ENCODE assay signal across 35 cellular contexts in genomic region chr17:78232774-78233173, GRCh38. TPM values are rescaled to one million over a fixed set of nuclear protein-coding genes. Genes with fewer than 3 reads are reported as not detected.
DNase-seq lines count a peak whose midpoint lies in the region; ATAC-seq, FAIRE-seq and TF ChIP-seq lines count a peak whose summit lies in the region.
"Had no signal": no experiment of that assay in that cellular context is flagged by ENCODE, and none has a peak within 500 bp of the region (broad histone marks: within the 10 kb centered on the region; RNA-seq: fewer than 3 reads in every experiment).

No MANE protein-coding gene starts in this region.

- CTCF ChIA-PET in activated CD8-positive, alpha-beta T cell treated with anti-CD3 and anti-CD28 coated beads for 36 hours (lab: Charles Lee): no interaction called here
- CTCF ChIA-PET in activated CD8-positive, alpha-beta T cell treated with anti-CD3 and anti-CD28 coated beads, Interleukin-2, amount 10 ng/mL, durations not matched to agents 7 days and 5 days (lab: Charles Lee): no interaction called here
- CTCF ChIA-PET in H1 (lab: Charles Lee; ENCODE audit: partially characterized antibody): interaction anchor here (4.6 kb wide), 1 partner anchor 18 kb away, joined by 24 read pairs; no protein-coding TSS in a partner anchor

- H3K27ac Mint-ChIP-seq in activated CD8-positive, alpha-beta T cell treated with anti-CD3 and anti-CD28 coated beads for 36 hours: no peak overlapping the region
- H3K27ac Mint-ChIP-seq in activated CD8-positive, alpha-beta T cell treated with anti-CD3 and anti-CD28 coated beads, Interleukin-2, amount 10 ng/mL, durations not matched to agents 7 days and 5 days: no peak overlapping the region
- H3K27ac Mint-ChIP-seq: activated naive CD4-positive, alpha-beta T cell treated with anti-CD3 and anti-CD28 coated beads, Interleukin-2, amount 10 ng/mL, durations not matched to agents 7 days and 5 days had no signal

- H3K27ac ChIP-seq in HUES64 (ENCODE audit: low read depth, low read length): no peak overlapping the region
- no peak overlapping the region for H3K27ac ChIP-seq in H1 (ENCODE audit: low read depth, low read length)
- peak overlapping the region; percentile 99 for H3K27ac ChIP-seq in substantia nigra (ENCODE audit: low read depth, low read length, poor library complexity, severe bottlenecking)
- no peak overlapping the region for H3K27ac ChIP-seq in suprapubic skin
- H3K27ac ChIP-seq in gastroesophageal sphincter: no peak overlapping the region
- H3K27ac ChIP-seq: esophagus muscularis mucosa, HL-60, Peyer's patch, stomach had no signal

- FAIRE-seq in H1 (lab: Jason Lieb, UNC): no peak
- FAIRE-seq: astrocyte, frontal cortex, G401.6 had no signal

- 81% methylated on average over 4 of the region's 4 CpGs for WGBS in HUES64
- WGBS in H1 (ENCODE audit: extremely low coverage in 1 of 2, insufficient coverage in 1 of 2, insufficient read length in 1 of 2, insufficient replicate concordance in 2 of 2, low coverage in 1 of 2, low lambda C conversion rate in 2 of 2, missing lambda C conversion rate in 1 of 2), 2 experiments: 89% methylated on average over 2 of the region's 4 CpGs; no CpG with 5 or more reads in 1 of the 2 experiments
- WGBS in suprapubic skin: 60% methylated on average over 2 of the region's 4 CpGs
- 90% methylated on average over 2 of the region's 4 CpGs; no CpG with 5 or more reads in 1 of the 2 donors for WGBS in gastroesophageal sphincter (ENCODE audit: low coverage in 1 of 2), 2 donors

- H3K79me1 ChIP-seq in H1 (ENCODE audit: low read depth, low read length): no peaks in the 10 kb centered on the region

- H2AK5ac ChIP-seq in H1 (ENCODE audit: low read depth, low read length): no peak overlapping the region; the same call in 1 of the 2 replicates

- no peak overlapping the region for H3K4me3 Mint-ChIP-seq in activated CD8-positive, alpha-beta T cell treated with anti-CD3 and anti-CD28 coated beads for 36 hours
- no peak overlapping the region for H3K4me3 Mint-ChIP-seq in activated CD8-positive, alpha-beta T cell treated with anti-CD3 and anti-CD28 coated beads, Interleukin-2, amount 10 ng/mL, durations not matched to agents 7 days and 5 days
- H3K4me3 Mint-ChIP-seq: activated naive CD4-positive, alpha-beta T cell treated with anti-CD3 and anti-CD28 coated beads, Interleukin-2, amount 10 ng/mL, durations not matched to agents 7 days and 5 days had no signal

- H3K4me3 ChIP-seq in HUES64 (ENCODE audit: low read length) (peak overlapping the region; percentile 61), H1 (ENCODE audit: extremely low read depth in 1 of 4, insufficient read depth in 2 of 4, low read depth in 3 of 4, low read length in 4 of 4) (0 out of 8 replicates have a peak overlapping the region, but pooled peaks of 1 of the 4 experiments have one; percentile 68), suprapubic skin (no peak overlapping the region), gastroesophageal sphincter (no peak overlapping the region)
- H3K4me3 ChIP-seq: esophagus muscularis mucosa, Peyer's patch had no signal

- no peak overlapping the region for H3K56ac ChIP-seq in H1 (replicated peaks; ENCODE audit: insufficient read length, low read depth, low read length)

- ATAC-seq in activated CD8-positive, alpha-beta T cell treated with anti-CD3 and anti-CD28 coated beads for 36 hours: peak; percentile 47
- no peak for ATAC-seq in activated CD8-positive, alpha-beta T cell treated with anti-CD3 and anti-CD28 coated beads, Interleukin-2, amount 10 ng/mL, durations not matched to agents 7 days and 5 days
- no peak for ATAC-seq in HG02884 (IDR thresholded peaks at IDR 0.05; ENCODE audit: unreplicated experiment)
- no peak for ATAC-seq in gastroesophageal sphincter
- ATAC-seq: activated CD4-positive, CD25-positive, alpha-beta regulatory T cell treated with anti-CD3 and anti-CD28 coated beads, Interleukin-2, amount 50 U/mL, for 24 hours; sciatic nerve had no signal

- H3K4ac ChIP-seq in H1 (replicated peaks; ENCODE audit: insufficient read length, low read depth, low read length): peak overlapping the region; percentile 57

- H3K27me3 ChIP-seq in HUES64 (ENCODE audit: insufficient read depth, low read length) (peaks cover 34% of the 10 kb centered on the region), H1 (replicated peaks in 1 of 4; ENCODE audit: control insufficient read depth in 3 of 4, extremely low read depth in 1 of 4, insufficient read depth in 3 of 4, low read length in 3 of 4) (peaks cover 0 to 27% (median 22%) of the 10 kb centered on the region in 4 experiments; a peak in 6 of 7 replicates), suprapubic skin (peaks cover 45% of the 10 kb centered on the region), gastroesophageal sphincter (peaks cover 50% of the 10 kb centered on the region)

- no peak overlapping the region for H2BK5ac ChIP-seq in H1 (ENCODE audit: low read depth, low read length)

- no peak for DNase-seq in activated CD8-positive, alpha-beta T cell treated with anti-CD3 and anti-CD28 coated beads for 36 hours
- no peak for DNase-seq in activated CD8-positive, alpha-beta T cell treated with anti-CD3 and anti-CD28 coated beads, Interleukin-2, amount 10 ng/mL, durations not matched to agents 7 days and 5 days
- no peak for DNase-seq in H1 (ENCODE audit: low read depth in 1 of 2, low spot score in 2 of 2)
- no peak for DNase-seq in substantia nigra (lab: John Stamatoyannopoulos, UW)
- DNase-seq in suprapubic skin (ENCODE audit: low spot score in 2 of 2): no peak
- DNase-seq: 8988T; activated CD8-positive, alpha-beta memory T cell treated with anti-CD3 and anti-CD28 coated beads for 24 hours; activated naive CD4-positive, alpha-beta T cell treated with anti-CD3 and anti-CD28 coated beads, Interleukin-2, amount 10 ng/mL, durations not matched to agents 7 days and 5 days; activated T-cell treated with anti-CD3 and anti-CD28 coated beads, Interleukin-2, amount 50 U/mL, for 1 hour; DMS53; effector memory CD4-positive, alpha-beta T cell; GOT3; hippocampal formation; NCI-H1092 treated with DMSO at 0.1 percent for 48 hours; NCI-H2029; NCI-H2227 treated with DMSO at 0.1 percent for 48 hours; NCI-H69; Peyer's patch; SIG-M5; stomach had no signal

- H3K4me1 ChIP-seq in HUES64 (ENCODE audit: insufficient read depth, low read length) (no peaks in the 10 kb centered on the region), H1 (replicated peaks in 1 of 4; ENCODE audit: control insufficient read depth in 3 of 4, insufficient read depth in 4 of 4, low read length in 3 of 4) (peaks cover 0 to 8% (median 5%) of the 10 kb centered on the region in 4 experiments; a peak in 5 of 7 replicates), suprapubic skin (peaks cover 11% of the 10 kb centered on the region), gastroesophageal sphincter (peaks cover 0 to 12% (median 0%) of the 10 kb centered on the region in 3 donors)

- H3K27me3 Mint-ChIP-seq in activated CD8-positive, alpha-beta T cell treated with anti-CD3 and anti-CD28 coated beads for 36 hours: peaks cover 24% of the 10 kb centered on the region
- H3K27me3 Mint-ChIP-seq in activated CD8-positive, alpha-beta T cell treated with anti-CD3 and anti-CD28 coated beads, Interleukin-2, amount 10 ng/mL, durations not matched to agents 7 days and 5 days (ENCODE audit: low read depth): peaks cover 29% of the 10 kb centered on the region

- no peaks in the 10 kb centered on the region for H3K36me3 ChIP-seq in HUES64 (ENCODE audit: insufficient read depth, low read length)
- no peaks in the 10 kb centered on the region for H3K36me3 ChIP-seq in H1 (ENCODE audit: control insufficient read depth in 2 of 4, insufficient read depth in 4 of 4, low read length in 3 of 4)
- H3K36me3 ChIP-seq in suprapubic skin: no peaks in the 10 kb centered on the region
- no peaks in the 10 kb centered on the region for H3K36me3 ChIP-seq in gastroesophageal sphincter
- H3K36me3 ChIP-seq: esophagus muscularis mucosa, Peyer's patch, stomach had no signal

- no peak for TF ChIP-seq POLR2A in H1 (IDR thresholded peaks at IDR 0.05; ENCODE audit: control extremely low read depth in 1 of 2, low read depth in 2 of 2, low read length in 2 of 2)
- TF ChIP-seq POLR2A in suprapubic skin (IDR thresholded peaks at IDR 0.05): no peak
- no peak for TF ChIP-seq POLR2A in gastroesophageal sphincter (IDR thresholded peaks at IDR 0.05)

- no peak overlapping the region for H3K23ac ChIP-seq in H1 (ENCODE audit: insufficient read length)

- H2BK120ac ChIP-seq in H1 (replicated peaks; ENCODE audit: low read depth, low read length): no peak overlapping the region

- H3K4me2 ChIP-seq in H1 (ENCODE audit: insufficient read depth in 1 of 2, low read depth in 2 of 2, low read length in 2 of 2): peak overlapping the region in 1 of 2 experiments; percentile 81; a peak in 1 of 4 replicates

- POLR2A ChIA-PET in activated CD8-positive, alpha-beta T cell treated with anti-CD3 and anti-CD28 coated beads for 36 hours (lab: Charles Lee): no interaction called here
- POLR2A ChIA-PET in activated CD8-positive, alpha-beta T cell treated with anti-CD3 and anti-CD28 coated beads, Interleukin-2, amount 10 ng/mL, durations not matched to agents 7 days and 5 days (lab: Charles Lee): no interaction called here
- POLR2A ChIA-PET in H1 (lab: Charles Lee; ENCODE audit: partially characterized antibody): interaction anchor here (1.1 to 1.5 kb wide), 2 partner anchors 10 to 15 kb away, joined by 3 to 5 read pairs; no protein-coding TSS in a partner anchor

- H3K9me3 ChIP-seq in HUES64 (ENCODE audit: insufficient read depth, low read depth, low read length) (no peaks in the 10 kb centered on the region), H1 (ENCODE audit: insufficient read depth in 2 of 2, low read depth in 1 of 2, low read length in 1 of 2) (no peaks in the 10 kb centered on the region), suprapubic skin (no peaks in the 10 kb centered on the region), gastroesophageal sphincter (no peaks in the 10 kb centered on the region)
- H3K9me3 ChIP-seq: esophagus muscularis mucosa, Peyer's patch, stomach had no signal

- H4K91ac ChIP-seq in H1 (replicated peaks; ENCODE audit: insufficient read length, low read length): no peak overlapping the region

- no peak overlapping the region for H2BK20ac ChIP-seq in H1 (ENCODE audit: low read length)

- H3K9ac ChIP-seq in HUES64 (ENCODE audit: low read depth, low read length) (no peak overlapping the region), H1 (replicated peaks in 1 of 4; ENCODE audit: extremely low read depth in 1 of 4, low read depth in 3 of 4, low read length in 3 of 4) (no peak overlapping the region)

- H2AFZ ChIP-seq in H1 (ENCODE audit: low read length): no peak overlapping the region

- no peak overlapping the region for H3K14ac ChIP-seq in H1 (ENCODE audit: insufficient read length)

- H4K8ac ChIP-seq in H1 (ENCODE audit: extremely low read depth, insufficient read depth, low read length): no peak overlapping the region

- TF ChIP-seq CTCF in activated CD8-positive, alpha-beta T cell treated with anti-CD3 and anti-CD28 coated beads for 36 hours (IDR thresholded peaks at IDR 0.05): no peak
- TF ChIP-seq CTCF in H1 (IDR thresholded peaks at IDR 0.05; ENCODE audit: control extremely low read depth in 1 of 3, insufficient read depth in 1 of 3, low read depth in 1 of 3, low read length in 3 of 3) (no peak), suprapubic skin (IDR thresholded peaks at IDR 0.05) (no peak), gastroesophageal sphincter (IDR thresholded peaks at IDR 0.05) (no peak)

- no peak overlapping the region for H2BK12ac ChIP-seq in H1 (ENCODE audit: low read depth, low read length)

- no peak overlapping the region for H3K18ac ChIP-seq in H1 (ENCODE audit: extremely low read depth, low read length)

- no peaks in the 10 kb centered on the region for H3K36me3 Mint-ChIP-seq in activated CD8-positive, alpha-beta T cell treated with anti-CD3 and anti-CD28 coated beads for 36 hours (ENCODE audit: low read depth)
- no peaks in the 10 kb centered on the region for H3K36me3 Mint-ChIP-seq in activated CD8-positive, alpha-beta T cell treated with anti-CD3 and anti-CD28 coated beads, Interleukin-2, amount 10 ng/mL, durations not matched to agents 7 days and 5 days (ENCODE audit: low read depth)
- H3K36me3 Mint-ChIP-seq: activated naive CD4-positive, alpha-beta T cell treated with anti-CD3 and anti-CD28 coated beads, Interleukin-2, amount 10 ng/mL, durations not matched to agents 7 days and 5 days; IgD-negative memory B cell had no signal

- H3K79me2 ChIP-seq in H1 (ENCODE audit: control insufficient read depth in 1 of 2, insufficient read depth in 2 of 2, low read length in 2 of 2): no peaks in the 10 kb centered on the region

- H4K20me1 ChIP-seq in H1 (replicated peaks in 1 of 2; ENCODE audit: control insufficient read depth in 1 of 2, insufficient read depth in 2 of 2, low read length in 2 of 2): peaks cover 0 to 2% of the 10 kb centered on the region in 2 experiments

- H4K5ac ChIP-seq in H1 (ENCODE audit: insufficient read length, low read depth, low read length): no peak overlapping the region

- intact Hi-C loops in activated CD8-positive, alpha-beta T cell treated with anti-CD3 and anti-CD28 coated beads for 36 hours (cut with micrococcal nuclease): no loop called here

- no peaks in the 10 kb centered on the region for H3K9me3 Mint-ChIP-seq in activated CD8-positive, alpha-beta T cell treated with anti-CD3 and anti-CD28 coated beads for 36 hours
- H3K9me3 Mint-ChIP-seq in activated CD8-positive, alpha-beta T cell treated with anti-CD3 and anti-CD28 coated beads, Interleukin-2, amount 10 ng/mL, durations not matched to agents 7 days and 5 days (ENCODE audit: insufficient read depth): no peaks in the 10 kb centered on the region
- H3K9me3 Mint-ChIP-seq: activated naive CD4-positive, alpha-beta T cell treated with anti-CD3 and anti-CD28 coated beads, Interleukin-2, amount 10 ng/mL, durations not matched to agents 7 days and 5 days; IgD-negative memory B cell; nephron had no signal

- H3K23me2 ChIP-seq in H1 (ENCODE audit: low read depth, low read length): peaks cover 5% of the 10 kb centered on the region; the same call in 1 of the 2 replicates

- peak overlapping the region; percentile 5; the same call in 1 of the 2 replicates for H2BK15ac ChIP-seq in H1 (ENCODE audit: low read length)

- no peak for TF ChIP-seq EP300 in H1 (IDR thresholded peaks at IDR 0.05; ENCODE audit: borderline replicate concordance in 1 of 2, low read depth in 2 of 2, low read length in 2 of 2)
- TF ChIP-seq EP300 in suprapubic skin (IDR thresholded peaks at IDR 0.05): no peak
- no peak for TF ChIP-seq EP300 in gastroesophageal sphincter (IDR thresholded peaks at IDR 0.05)

- peaks cover 12% of the 10 kb centered on the region for H3K4me1 Mint-ChIP-seq in activated CD8-positive, alpha-beta T cell treated with anti-CD3 and anti-CD28 coated beads for 36 hours (ENCODE audit: low read depth)
- H3K4me1 Mint-ChIP-seq in activated CD8-positive, alpha-beta T cell treated with anti-CD3 and anti-CD28 coated beads, Interleukin-2, amount 10 ng/mL, durations not matched to agents 7 days and 5 days (ENCODE audit: low read depth): peaks cover 2% of the 10 kb centered on the region

- no peak for TF ChIP-seq RAD21 in H1 (IDR thresholded peaks at IDR 0.05 in 1 of 2, conservative IDR thresholded peaks at IDR 0.05 in 1 of 2; ENCODE audit: low read depth in 2 of 2, low read length in 2 of 2)

RNA-seq across cellular contexts. Expression of gene TMEM235, which starts 1.3 kb away (rescaled TPM):
- total RNA-seq in activated CD8-positive, alpha-beta T cell treated with anti-CD3 and anti-CD28 coated beads for 36 hours: not detected
- not detected for total RNA-seq in activated CD8-positive, alpha-beta T cell treated with anti-CD3 and anti-CD28 coated beads, Interleukin-2, amount 10 ng/mL, durations not matched to agents 7 days and 5 days
- not detected for polyA plus RNA-seq in HUES64 (2013, experiment 1 of 2)
- 0.25 TPM for polyA plus RNA-seq in HUES64 (2013, experiment 2 of 2)
- 0.15 TPM in 1 of 2 replicates, not detected in the other for total RNA-seq in H1 (2021; fragmentation: NEBNext Ultra II Directional; extraction: Animal tissue kit (Norgen Biotek cat#: 25700))
- 0.05 and 0.14 TPM in 2 replicates for polyA plus RNA-seq in H1 (2011; rRNA removed)
- polyA plus RNA-seq in H1 (2011; cell fraction: cytosol; rRNA removed): 0.17 TPM
- polyA plus RNA-seq in H1 (2011; cell fraction: nucleus; rRNA removed): 0.68 TPM
- 0.13 to 0.36 TPM (median 0.23 TPM) in 4 replicates for polyA plus RNA-seq in H1 (2012, experiment 1 of 2)
- polyA plus RNA-seq in H1 (2012, experiment 2 of 2): not detected
- polyA plus RNA-seq in H1 (2013, experiment 1 of 2): 0.02 TPM
- not detected for polyA plus RNA-seq in H1 (2013, experiment 2 of 2)
- polyA minus RNA-seq in H1 (2011; rRNA and poly(A)+ RNA removed): not detected in 2 replicates
- polyA minus RNA-seq in H1 (2011; cell fraction: cytosol; rRNA and poly(A)+ RNA removed): not detected
- not detected for polyA minus RNA-seq in H1 (2011; cell fraction: nucleus; rRNA and poly(A)+ RNA removed)
- total RNA-seq in suprapubic skin: not detected
- total RNA-seq in gastroesophageal sphincter: not detected
- total RNA-seq: astrocyte, esophagus muscularis mucosa, frontal cortex, liver, mononuclear cell, Peyer's patch, sciatic nerve, stomach, ureter had no signal
- polyA plus RNA-seq: IgD-negative memory B cell, stomach had no signal

RNA-seq across cellular contexts. Expression of gene BIRC5, which starts 18.7 kb away (rescaled TPM):
- 10 to 100 TPM; 90.6 to 93.7 TPM for total RNA-seq in activated CD8-positive, alpha-beta T cell treated with anti-CD3 and anti-CD28 coated beads for 36 hours
- 100 to 1,000 TPM; 108 to 114 TPM for total RNA-seq in activated CD8-positive, alpha-beta T cell treated with anti-CD3 and anti-CD28 coated beads, Interleukin-2, amount 10 ng/mL, durations not matched to agents 7 days and 5 days
- polyA plus RNA-seq in HUES64 (2013, experiment 1 of 2): 91.6 TPM
- 99.2 TPM for polyA plus RNA-seq in HUES64 (2013, experiment 2 of 2)
- total RNA-seq in H1 (2021; fragmentation: NEBNext Ultra II Directional; extraction: Animal tissue kit (Norgen Biotek cat#: 25700)): 106 and 108 TPM in 2 replicates
- polyA plus RNA-seq in H1 (2011; rRNA removed): 42.2 and 48.8 TPM in 2 replicates
- 53.5 TPM for polyA plus RNA-seq in H1 (2011; cell fraction: cytosol; rRNA removed)
- 78.0 TPM for polyA plus RNA-seq in H1 (2011; cell fraction: nucleus; rRNA removed)
- 58.7 to 71.7 TPM (median 68.1 TPM) in 4 replicates for polyA plus RNA-seq in H1 (2012, experiment 1 of 2)
- 111 TPM for polyA plus RNA-seq in H1 (2012, experiment 2 of 2)
- 64.6 TPM for polyA plus RNA-seq in H1 (2013, experiment 1 of 2)
- polyA plus RNA-seq in H1 (2013, experiment 2 of 2): 66.0 TPM
- 39.6 and 46.5 TPM in 2 replicates for polyA minus RNA-seq in H1 (2011; rRNA and poly(A)+ RNA removed)
- 43.1 TPM for polyA minus RNA-seq in H1 (2011; cell fraction: cytosol; rRNA and poly(A)+ RNA removed)
- 41.5 TPM for polyA minus RNA-seq in H1 (2011; cell fraction: nucleus; rRNA and poly(A)+ RNA removed)
- total RNA-seq in suprapubic skin (1 to 10 TPM; 3.7 to 9.6 (median 5.5) TPM), gastroesophageal sphincter (1 to 10 TPM in 1 of 4 donors, under 1 TPM in 1, not detected in 2; 0.27 to 1.6 TPM)

RNA-seq across cellular contexts. Expression of gene AFMID, which starts 45.6 kb away (rescaled TPM):
- 10 to 100 TPM; 20.8 to 27.9 TPM for total RNA-seq in activated CD8-positive, alpha-beta T cell treated with anti-CD3 and anti-CD28 coated beads for 36 hours
- total RNA-seq in activated CD8-positive, alpha-beta T cell treated with anti-CD3 and anti-CD28 coated beads, Interleukin-2, amount 10 ng/mL, durations not matched to agents 7 days and 5 days: 10 to 100 TPM; 17.7 to 20.7 TPM
- 40.7 TPM for polyA plus RNA-seq in HUES64 (2013, experiment 1 of 2)
- polyA plus RNA-seq in HUES64 (2013, experiment 2 of 2): 40.2 TPM
- 53.0 and 54.8 TPM in 2 replicates for total RNA-seq in H1 (2021; fragmentation: NEBNext Ultra II Directional; extraction: Animal tissue kit (Norgen Biotek cat#: 25700))
- polyA plus RNA-seq in H1 (2011; rRNA removed): 49.0 and 61.6 TPM in 2 replicates
- 63.2 TPM for polyA plus RNA-seq in H1 (2011; cell fraction: cytosol; rRNA removed)
- 58.5 TPM for polyA plus RNA-seq in H1 (2011; cell fraction: nucleus; rRNA removed)
- polyA plus RNA-seq in H1 (2012, experiment 1 of 2): 47.6 to 75.1 TPM (median 68.4 TPM) in 4 replicates
- polyA plus RNA-seq in H1 (2012, experiment 2 of 2): 91.1 TPM
- polyA plus RNA-seq in H1 (2013, experiment 1 of 2): 40.1 TPM
- 39.2 TPM for polyA plus RNA-seq in H1 (2013, experiment 2 of 2)
- 55.5 and 83.5 TPM in 2 replicates for polyA minus RNA-seq in H1 (2011; rRNA and poly(A)+ RNA removed)
- 30.7 TPM for polyA minus RNA-seq in H1 (2011; cell fraction: cytosol; rRNA and poly(A)+ RNA removed)
- polyA minus RNA-seq in H1 (2011; cell fraction: nucleus; rRNA and poly(A)+ RNA removed): 42.0 TPM
- total RNA-seq in suprapubic skin (10 to 100 TPM; 43.9 to 78.3 (median 66.1) TPM), gastroesophageal sphincter (10 to 100 TPM; 14.9 to 43.9 (median 31.6) TPM)

RNA-seq across cellular contexts. Expression of gene TK1, which starts 45.9 kb away (rescaled TPM):
- total RNA-seq in activated CD8-positive, alpha-beta T cell treated with anti-CD3 and anti-CD28 coated beads for 36 hours: 100 to 1,000 TPM; 175 to 179 TPM
- 100 to 1,000 TPM; 139 to 142 TPM for total RNA-seq in activated CD8-positive, alpha-beta T cell treated with anti-CD3 and anti-CD28 coated beads, Interleukin-2, amount 10 ng/mL, durations not matched to agents 7 days and 5 days
- polyA plus RNA-seq in HUES64 (2013, experiment 1 of 2): 64.5 TPM
- 62.3 TPM for polyA plus RNA-seq in HUES64 (2013, experiment 2 of 2)
- 66.9 and 76.5 TPM in 2 replicates for total RNA-seq in H1 (2021; fragmentation: NEBNext Ultra II Directional; extraction: Animal tissue kit (Norgen Biotek cat#: 25700))
- polyA plus RNA-seq in H1 (2011; rRNA removed): 147 and 170 TPM in 2 replicates
- 150 TPM for polyA plus RNA-seq in H1 (2011; cell fraction: cytosol; rRNA removed)
- 168 TPM for polyA plus RNA-seq in H1 (2011; cell fraction: nucleus; rRNA removed)
- polyA plus RNA-seq in H1 (2012, experiment 1 of 2): 50.8 to 96.9 TPM (median 88.1 TPM) in 4 replicates
- 148 TPM for polyA plus RNA-seq in H1 (2012, experiment 2 of 2)
- polyA plus RNA-seq in H1 (2013, experiment 1 of 2): 57.7 TPM
- 54.1 TPM for polyA plus RNA-seq in H1 (2013, experiment 2 of 2)
- 110 and 113 TPM in 2 replicates for polyA minus RNA-seq in H1 (2011; rRNA and poly(A)+ RNA removed)
- 54.3 TPM for polyA minus RNA-seq in H1 (2011; cell fraction: cytosol; rRNA and poly(A)+ RNA removed)
- polyA minus RNA-seq in H1 (2011; cell fraction: nucleus; rRNA and poly(A)+ RNA removed): 42.3 TPM
- total RNA-seq in suprapubic skin: 1 to 10 TPM; 1.0 to 9.1 (median 7.0) TPM
- total RNA-seq in gastroesophageal sphincter: 10 to 100 TPM in 2 of 4 donors, 1 to 10 TPM in 2; 3.4 to 24.8 (median 12.1) TPM

Comparison
In these comparisons a context has a peak if more than half of its experiments do, and no peak if none do; other contexts are left out.
1. RNA of gene BIRC5, which starts 18.7 kb away (total RNA-seq): 108 to 114 TPM in activated CD8-positive, alpha-beta T cell treated with anti-CD3 and anti-CD28 coated beads, Interleukin-2, amount 10 ng/mL, durations not matched to agents 7 days and 5 days, 106 to 108 TPM in H1 and 90.6 to 93.7 TPM in activated CD8-positive, alpha-beta T cell treated with anti-CD3 and anti-CD28 coated beads for 36 hours; 3.7 to 9.6 TPM in suprapubic skin and 0.27 to 1.6 TPM in gastroesophageal sphincter; every median in the first group is over 4 times any median in the second.